In the genomic region with DNA sequence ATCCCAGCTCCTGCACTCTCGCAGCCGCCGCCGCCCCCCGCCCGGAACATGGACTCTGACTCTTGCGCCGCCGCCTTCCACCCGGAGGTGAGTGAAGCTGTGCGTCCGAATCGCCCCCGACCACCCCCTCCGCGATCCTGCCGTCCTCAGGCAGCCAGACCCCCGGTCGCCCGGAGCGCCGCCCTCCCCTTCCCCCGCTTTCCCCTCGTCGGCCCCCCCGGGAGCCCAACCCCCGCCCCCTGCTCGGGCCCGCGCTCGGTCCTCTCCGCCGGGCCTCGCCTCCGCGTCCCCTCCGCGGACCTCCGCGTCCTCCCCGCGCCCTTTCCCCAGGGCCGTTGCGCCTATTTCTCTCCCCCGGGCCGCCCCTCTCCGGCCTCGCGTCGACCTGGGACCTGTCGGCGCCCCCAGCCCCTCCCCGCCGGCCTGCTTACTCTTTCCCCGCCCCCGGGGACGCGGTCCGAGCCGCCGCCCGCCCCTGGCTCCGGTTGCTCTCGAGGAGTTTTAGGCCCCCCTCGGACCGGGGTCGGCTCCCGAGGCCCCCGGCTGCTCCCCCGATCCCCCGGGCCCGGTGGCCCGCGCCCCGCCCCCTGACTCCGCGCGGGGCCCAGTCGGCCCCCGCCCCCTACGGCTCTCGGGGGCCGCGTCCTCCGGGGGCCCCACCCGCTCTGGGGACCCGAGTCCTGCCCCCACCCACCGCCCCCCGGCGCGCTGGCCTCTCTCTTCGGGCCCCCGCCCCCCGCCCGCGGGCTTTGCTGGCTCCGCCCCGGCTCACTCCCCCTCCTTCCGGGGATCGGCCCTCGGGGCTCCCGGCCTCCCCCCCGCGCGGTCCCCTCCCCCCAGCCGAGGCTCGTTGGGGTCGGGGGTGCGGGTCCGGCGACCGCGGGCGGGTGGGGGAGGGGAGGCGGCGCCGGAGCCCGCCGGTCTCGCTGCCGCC, we compare ENCODE assay signal across 8 cellular contexts. TPM values are rescaled to one million over a fixed set of nuclear protein-coding genes. Genes with fewer than 3 reads are reported as not detected.
DNase-seq lines count a peak whose midpoint lies in the region; ATAC-seq and TF ChIP-seq lines count a peak whose summit lies in the region.

No MANE protein-coding gene starts in this region.

- peaks cover 70% of the 10 kb centered on the region for H3K79me2 ChIP-seq in smooth muscle cell (ENCODE audit: low read depth)

- no peaks in the 10 kb centered on the region for H3K36me3 ChIP-seq in body of pancreas (replicated peaks in 1 of 2; ENCODE audit: insufficient read depth in 1 of 2, low read depth in 2 of 2)
- H3K36me3 ChIP-seq in iPS-18a (ENCODE audit: control insufficient read depth, low read depth, low read length), result peaks cover 14% of the 10 kb centered on the region
- H3K36me3 ChIP-seq in smooth muscle cell (ENCODE audit: low read depth), result no peaks in the 10 kb centered on the region

- ATAC-seq in body of pancreas, result peak; percentile 0

- H3K4me3 ChIP-seq in body of pancreas (peak overlapping the region; percentile 52 to 92), iPS-18a (ENCODE audit: low read length) (peak overlapping the region; percentile 63), smooth muscle cell (peak overlapping the region; percentile 98)

- H3K9ac ChIP-seq in iPS-18a (ENCODE audit: low read length) (peak overlapping the region; percentile 58), smooth muscle cell (ENCODE audit: low read depth) (peak overlapping the region; percentile 78)

- intact Hi-C loops in body of pancreas (cut with DNase I), result no loop called here

- H3K4me2 ChIP-seq in smooth muscle cell, result peak overlapping the region; percentile 92

- H3K4me1 ChIP-seq in body of pancreas (peaks cover 23% of the 10 kb centered on the region), iPS-18a (ENCODE audit: control insufficient read depth, low read depth, low read length) (no peaks in the 10 kb centered on the region), smooth muscle cell (ENCODE audit: low read depth) (peaks cover 3% of the 10 kb centered on the region)

- peaks cover 3% of the 10 kb centered on the region for H3F3A ChIP-seq in smooth muscle cell (ENCODE audit: low read depth)

- H3K27me3 ChIP-seq in body of pancreas (no peaks in the 10 kb centered on the region), iPS-18a (ENCODE audit: control insufficient read depth, insufficient read depth, low read length) (peaks cover 16% of the 10 kb centered on the region), smooth muscle cell (ENCODE audit: low read depth) (no peaks in the 10 kb centered on the region)

- H4K20me1 ChIP-seq in smooth muscle cell (ENCODE audit: low read depth), result peaks cover 42% of the 10 kb centered on the region

- peak; percentile 55 for DNase-seq in NCI-H146 (lab: John Stamatoyannopoulos, UW)
- DNase-seq in NCI-H146 treated with DMSO at 0.1 percent for 48 hours (lab: John Stamatoyannopoulos, UW; ENCODE audit: unreplicated experiment), result no peak
- DNase-seq in T follicular helper cell (ENCODE audit: low read depth), result peak; percentile 41
- DNase-seq in body of pancreas, result peak; percentile 42 to 61 (median 51)
- peak; percentile 65 for DNase-seq in smooth muscle cell (lab: John Stamatoyannopoulos, UW; ENCODE audit: unreplicated experiment)
- DNase-seq in LoVo (ENCODE audit: low spot score), result no peak
- no peak for DNase-seq in NCI-H1694 (lab: John Stamatoyannopoulos, UW)

- H3K27ac ChIP-seq in body of pancreas (peak overlapping the region; percentile 76 to 88 (median 82)), iPS-18a (ENCODE audit: low read length) (no peak overlapping the region), smooth muscle cell (ENCODE audit: low read depth) (peak overlapping the region; percentile 38)

- peak overlapping the region; percentile 84 for H2AFZ ChIP-seq in smooth muscle cell (ENCODE audit: low read depth)

- TF ChIP-seq CTCF in body of pancreas (IDR thresholded peaks at IDR 0.05) (no peak), smooth muscle cell (IDR thresholded peaks at IDR 0.05; ENCODE audit: borderline replicate concordance, insufficient read depth, poor library complexity, severe bottlenecking) (no peak)

- H3K9me3 ChIP-seq in body of pancreas (no peaks in the 10 kb centered on the region), iPS-18a (ENCODE audit: control insufficient read depth, low read depth, low read length) (no peaks in the 10 kb centered on the region), smooth muscle cell (replicated peaks; ENCODE audit: low read depth) (no peaks in the 10 kb centered on the region)

- TF ChIP-seq POLR2A in body of pancreas (IDR thresholded peaks at IDR 0.05), result no peak

- 0 to 1% methylated on average over 2 to 59 of the region's 121 CpGs for WGBS in body of pancreas, 2 donors
- WGBS in smooth muscle cell (ENCODE audit: low lambda C conversion rate), result 0% methylated on average over 1 of the region's 121 CpGs

RNA-seq across cellular contexts. Expression of a gene that starts 0.8 kb away (rescaled TPM):
- total RNA-seq in body of pancreas, result 1 to 10 TPM; 6.2 to 9.6 TPM
- 10.2 and 10.4 TPM in 2 replicates for total RNA-seq in smooth muscle cell
- 12.3 and 14.0 TPM in 2 replicates for polyA plus RNA-seq in smooth muscle cell

RNA-seq across cellular contexts. Expression of a gene that starts 10.4 kb away (rescaled TPM):
- total RNA-seq in body of pancreas (10 to 100 TPM; 11.9 to 18.9 TPM), smooth muscle cell (10.5 and 14.2 TPM in 2 replicates)
- 29.3 and 34.8 TPM in 2 replicates for polyA plus RNA-seq in smooth muscle cell

RNA-seq across cellular contexts. Expression of a gene that starts 11.6 kb away (rescaled TPM):
- total RNA-seq in body of pancreas (10 to 100 TPM; 38.4 to 60.0 TPM), smooth muscle cell (12.0 and 13.2 TPM in 2 replicates)
- polyA plus RNA-seq in smooth muscle cell, result 12.6 and 16.2 TPM in 2 replicates

RNA-seq across cellular contexts. Expression of a gene that starts 34.5 kb away (rescaled TPM):
- total RNA-seq in body of pancreas, result 10 to 100 TPM; 17.4 to 37.6 TPM
- total RNA-seq in smooth muscle cell, result 9.7 and 26.4 TPM in 2 replicates
- polyA plus RNA-seq in smooth muscle cell, result 16.3 and 20.5 TPM in 2 replicates

RNA-seq across cellular contexts. Expression of a gene that starts 59.2 kb away (rescaled TPM):
- not detected for total RNA-seq in body of pancreas
- not detected in 2 replicates for total RNA-seq in smooth muscle cell
- polyA plus RNA-seq in smooth muscle cell, result 0.27 TPM in 1 of 2 replicates, not detected in the other

Comparison
In these comparisons a context has a peak if more than half of its experiments do, and no peak if none do; other contexts are left out.
1. DNase-seq: peak in NCI-H146 (single experiment), T follicular helper cell (single experiment), body of pancreas (4 of 4) and smooth muscle cell (single experiment); none in NCI-H146 treated with DMSO at 0.1 percent for 48 hours (single experiment), LoVo (single experiment) and NCI-H1694 (single experiment).
2. Peak in every context shown above with its lines, with median percentiles within 50 percentile points of each other: H3K4me3 ChIP-seq.